Comparison of ENCODE assay signal across 21 cellular contexts in genomic region chr6:141594874-141595273, GRCh38.
DNase-seq lines count a peak whose midpoint lies in the region; ATAC-seq and TF ChIP-seq lines count a peak whose summit lies in the region.
"Had no signal": no experiment of that assay in that cellular context is flagged by ENCODE, and none has a peak within 500 bp of the region (broad histone marks: within the 10 kb centered on the region; RNA-seq: fewer than 3 reads in every experiment).

No MANE protein-coding gene starts in this region.

- DNase-seq in AG09309 (ENCODE audit: low read depth) (no peak), HT-29 (ENCODE audit: low spot score) (peak; percentile 10), RWPE2 (ENCODE audit: low spot score) (no peak), fibroblast of pulmonary artery (ENCODE audit: low read depth) (no peak), SW480 (ENCODE audit: low spot score) (no peak), T1000 (lab: John Stamatoyannopoulos, UW) (no peak), MG63 (no peak)
- DNase-seq: activated CD4-positive, alpha-beta T cell treated with anti-CD3 and anti-CD28 coated beads, Interleukin-2, amount 50 U/mL, for 4 hours; activated gamma-delta T cell treated with Interleukin-2 at 50 U/mL for 16 hours; effector CD4-positive, alpha-beta T cell; EL; hippocampal formation; Kasumi-1; NCI-H1436; occipital lobe; right cardiac atrium; T-cell; WERI-Rb-1 had no signal

- no peak overlapping the region for H3K4me3 ChIP-seq in AG09309 (ENCODE audit: control insufficient read depth, low read depth, low read length)
- no peak overlapping the region for H3K4me3 ChIP-seq in RWPE2 (ENCODE audit: severe bottlenecking)
- no peak overlapping the region for H3K4me3 ChIP-seq in fibroblast of pulmonary artery (replicated peaks; ENCODE audit: low read depth, low read length)
- no peak overlapping the region for H3K4me3 ChIP-seq in MG63
- H3K4me3 ChIP-seq: lung, thoracic aorta had no signal

- H3K27me3 ChIP-seq in RWPE2 (ENCODE audit: insufficient read depth, poor library complexity, severe bottlenecking) (no peaks in the 10 kb centered on the region), MG63 (no peaks in the 10 kb centered on the region)

- no peaks in the 10 kb centered on the region for H3K4me1 ChIP-seq in RWPE2 (ENCODE audit: insufficient read depth, poor library complexity, severe bottlenecking)

- H3K9me3 ChIP-seq in RWPE2 (ENCODE audit: severe bottlenecking) (no peaks in the 10 kb centered on the region), MG63 (no peaks in the 10 kb centered on the region; the same call in 1 of the 2 replicates)
- H3K9me3 ChIP-seq: thoracic aorta had no signal

- TF ChIP-seq CTCF in AG09309 (IDR thresholded peaks at IDR 0.05; ENCODE audit: control insufficient read depth, insufficient read depth, low read depth, low read length, missing control alignments) (peak; percentile 6), RWPE2 (IDR thresholded peaks at IDR 0.05; ENCODE audit: poor library complexity, severe bottlenecking) (peak; percentile 43), fibroblast of pulmonary artery (IDR thresholded peaks at IDR 0.05; ENCODE audit: low read length, missing control alignments) (peak; percentile 23)

- H3K27ac ChIP-seq in RWPE2 (ENCODE audit: poor library complexity, severe bottlenecking), result no peak overlapping the region
- H3K27ac ChIP-seq: thoracic aorta, WERI-Rb-1 had no signal

- H3K36me3 ChIP-seq in RWPE2 (ENCODE audit: low read depth) (no peaks in the 10 kb centered on the region), MG63 (no peaks in the 10 kb centered on the region)
- H3K36me3 ChIP-seq: thoracic aorta, WERI-Rb-1 had no signal

- ATAC-seq in RWPE2 (ENCODE audit: low read depth) (no peak), HG02885 (IDR thresholded peaks at IDR 0.05; ENCODE audit: poor library complexity, unreplicated experiment) (no peak)
- ATAC-seq: right cardiac atrium, T-cell had no signal
